ENCODE assay signal across 18 cellular contexts in genomic region chr1:64487061-64487460, GRCh38. TPM values are rescaled to one million over a fixed set of nuclear protein-coding genes. Genes with fewer than 3 reads are reported as not detected.
A peak's percentile ranks its signal among the peaks of the same experiment; 100 is the strongest.
DNase-seq lines count a peak whose midpoint lies in the region; ATAC-seq, FAIRE-seq and TF ChIP-seq lines count a peak whose summit lies in the region.
"Had no signal": no experiment of that assay in that cellular context is flagged by ENCODE, and none has a peak within 500 bp of the region (broad histone marks: within the 10 kb centered on the region; RNA-seq: fewer than 3 reads in every experiment).

No MANE protein-coding gene starts in this region.

- H3K4me2 ChIP-seq in HCT116 (ENCODE audit: low read length) (no peak overlapping the region), astrocyte (ENCODE audit: low read length) (no peak overlapping the region)
- H3K4me2 ChIP-seq: BLaER1 treated with 17β-estradiol and CSF1 and Interleukin-3, amounts not matched to agents 10 nM and 100 nM had no signal

- no peak for FAIRE-seq in astrocyte (lab: Jason Lieb, UNC)
- FAIRE-seq: kidney had no signal

- intact Hi-C loops in Calu3 (cut with micrococcal nuclease; ENCODE audit: unreplicated experiment), result loop anchor here (5.0 kb wide), 1 partner anchor 220 kb away; no protein-coding TSS in a partner anchor
- intact Hi-C loops in HCT116 (cut with micrococcal nuclease), result loop anchor here (5.0 kb wide), 1 partner anchor 220 kb away; no protein-coding TSS in a partner anchor
- intact Hi-C loops in colonic mucosa (cut with DNase I), result no loop called here

- POLR2A ChIA-PET in HCT116 (lab: Charles Lee), result no interaction called here

- H3K27ac ChIP-seq in HCT116 (ENCODE audit: low read depth, low read length), result no peak overlapping the region
- no peak overlapping the region for H3K27ac ChIP-seq in astrocyte (ENCODE audit: low read depth, low read length)
- H3K27ac ChIP-seq in colonic mucosa, result no peak overlapping the region
- H3K27ac ChIP-seq: adrenal gland; BLaER1 treated with 17β-estradiol and CSF1 and Interleukin-3, amounts not matched to agents 10 nM and 100 nM; testis had no signal

- no peak for DNase-seq in Calu3
- DNase-seq in HCT116 (ENCODE audit: low read depth, low spot score), result no peak
- no peak for DNase-seq in astrocyte (ENCODE audit: low read depth)
- no peak for DNase-seq in left lobe of liver (ENCODE audit: low spot score)
- DNase-seq in colonic mucosa, result no peak
- no peak for DNase-seq in NOMO-1 (lab: John Stamatoyannopoulos, UW; ENCODE audit: unreplicated experiment in 2 of 2)
- DNase-seq in activated T-cell treated with anti-CD3 and anti-CD28 coated beads, Interleukin-2, amount 50 U/mL, for 1 hour, result no peak
- DNase-seq: adrenal gland; kidney; NCI-H1694; NCI-H345; Right ventricle myocardium superior; stimulated activated CD4-positive, alpha-beta T cell treated with anti-CD3 and anti-CD28 coated beads, Interleukin-12 subunit alpha, Interleukin-12 subunit beta, amount 100 ng/mL, for 4 hours; testis had no signal

- CTCF ChIA-PET in Calu3 (lab: Charles Lee) (no interaction called here), HCT116 (lab: Charles Lee) (no interaction called here)

- TF ChIP-seq RAD21 in HCT116 (IDR thresholded peaks at IDR 0.05; ENCODE audit: low read depth), result peak; percentile 59

- ATAC-seq in HCT116 (no peak), left lobe of liver (peak; percentile 61)

- H2AFZ ChIP-seq in HCT116 (ENCODE audit: low read depth, low read length, poor library complexity, severe bottlenecking) (no peak overlapping the region), astrocyte (ENCODE audit: low read depth, low read length) (no peak overlapping the region)

- H3K27ac Mint-ChIP-seq in Calu3 (ENCODE audit: unreplicated experiment), result no peak overlapping the region
- H3K27ac Mint-ChIP-seq in astrocyte (ENCODE audit: unreplicated experiment), result peak overlapping the region; percentile 15
- H3K27ac Mint-ChIP-seq: activated T-helper 2 cell treated with anti-CD3 and anti-CD28 coated beads, Interferon-gamma antibody, Interleukin-2, Interleukin-4, amounts not matched to agents 10 μg/mL and 5 μg/mL and 100 μg/mL, durations not matched to agents 14 hours and 24 hours and 36 hours; T-helper 1 cell treated with Interleukin-12 subunit alpha and Interleukin-12 subunit beta and Interleukin-4 antibody, amounts not matched to agents 30 μg/mL and 1 μg/mL, for 36 hours had no signal

- no peak for TF ChIP-seq POLR2A in HCT116 (IDR thresholded peaks at IDR 0.05; ENCODE audit: borderline replicate concordance, extremely low read depth, insufficient read depth, insufficient read length)

- H3K4me3 Mint-ChIP-seq in Calu3 (ENCODE audit: low read depth, unreplicated experiment) (no peak overlapping the region), astrocyte (ENCODE audit: unreplicated experiment) (no peak overlapping the region)
- H3K4me3 Mint-ChIP-seq: nephron; T-helper 1 cell treated with Interleukin-12 subunit alpha and Interleukin-12 subunit beta and Interleukin-4 antibody, amounts not matched to agents 30 μg/mL and 1 μg/mL, for 36 hours had no signal

- BruUV-seq in Calu3 (replicated peaks; lab: Mats Ljungman, UMichigan), result no TSS peak
- BruUV-seq in HCT116 (replicated peaks; lab: Mats Ljungman, UMichigan), result no TSS peak

- H3K79me2 ChIP-seq in HCT116 (ENCODE audit: insufficient read depth, low read length) (no peaks in the 10 kb centered on the region; the same call in 1 of the 2 replicates), astrocyte (ENCODE audit: insufficient read depth, low read length) (peaks cover 11% of the 10 kb centered on the region)

- peaks cover 0 to 5% of the 10 kb centered on the region in 2 experiments; a peak in 1 of 4 replicates for H3K4me1 ChIP-seq in HCT116 (ENCODE audit: control insufficient read depth in 1 of 2, insufficient read depth in 2 of 2, low read length in 2 of 2)
- peaks cover 12% of the 10 kb centered on the region for H3K4me1 ChIP-seq in astrocyte (ENCODE audit: insufficient read depth, low read length)
- H3K4me1 ChIP-seq in colonic mucosa, result peaks cover 7% of the 10 kb centered on the region

- H3K27me3 Mint-ChIP-seq in Calu3 (ENCODE audit: unreplicated experiment), result no peaks in the 10 kb centered on the region
- H3K27me3 Mint-ChIP-seq in astrocyte (ENCODE audit: low read depth, unreplicated experiment), result no peaks in the 10 kb centered on the region

- no peaks in the 10 kb centered on the region for H3K9me3 ChIP-seq in HCT116 (ENCODE audit: control insufficient read depth in 1 of 2, insufficient read depth in 1 of 2, low read depth in 1 of 2, low read length in 2 of 2)
- no peaks in the 10 kb centered on the region for H3K9me3 ChIP-seq in astrocyte (ENCODE audit: insufficient read depth, low read depth, low read length)
- H3K9me3 ChIP-seq in colonic mucosa, result no peaks in the 10 kb centered on the region
- H3K9me3 ChIP-seq: adrenal gland, testis had no signal

- H3K9me2 ChIP-seq in HCT116 (ENCODE audit: insufficient read depth), result no peaks in the 10 kb centered on the region

- H3K27me3 ChIP-seq in HCT116 (ENCODE audit: insufficient read depth, low read length), result no peaks in the 10 kb centered on the region
- no peaks in the 10 kb centered on the region for H3K27me3 ChIP-seq in astrocyte (ENCODE audit: insufficient read depth, low read length)
- no peaks in the 10 kb centered on the region for H3K27me3 ChIP-seq in colonic mucosa
- H3K27me3 ChIP-seq: adrenal gland; BLaER1 treated with 17β-estradiol and CSF1 and Interleukin-3, amounts not matched to agents 10 nM and 100 nM; testis had no signal

- H3K36me3 Mint-ChIP-seq in Calu3 (ENCODE audit: insufficient read depth, unreplicated experiment) (no peaks in the 10 kb centered on the region), astrocyte (ENCODE audit: low read depth, unreplicated experiment) (peaks cover 6% of the 10 kb centered on the region)

- TF ChIP-seq CTCF in Calu3 (IDR thresholded peaks at IDR 0.05; ENCODE audit: unreplicated experiment), result peak; percentile 12
- peak; percentile 15 to 35 (median 16); a peak in 3 of 6 replicates for TF ChIP-seq CTCF in HCT116 (IDR thresholded peaks at IDR 0.05 in 2 of 3, conservative IDR thresholded peaks at IDR 0.05 in 1 of 3; ENCODE audit: borderline replicate concordance in 1 of 3, insufficient read depth in 1 of 3, low read depth in 2 of 3, low read length in 2 of 3)
- no peak for TF ChIP-seq CTCF in astrocyte (IDR thresholded peaks at IDR 0.05; ENCODE audit: insufficient read depth, low read depth, low read length)
- TF ChIP-seq CTCF in colonic mucosa (IDR thresholded peaks at IDR 0.05), result no peak

- H3K4me1 Mint-ChIP-seq in Calu3 (ENCODE audit: low read depth, unreplicated experiment) (peaks cover 7% of the 10 kb centered on the region), astrocyte (ENCODE audit: low read depth, unreplicated experiment) (peaks cover 38% of the 10 kb centered on the region)

- H3K9me3 Mint-ChIP-seq in Calu3 (ENCODE audit: low read depth, unreplicated experiment) (no peaks in the 10 kb centered on the region), astrocyte (ENCODE audit: unreplicated experiment) (no peaks in the 10 kb centered on the region)
- H3K9me3 Mint-ChIP-seq: activated T-helper 2 cell treated with anti-CD3 and anti-CD28 coated beads, Interferon-gamma antibody, Interleukin-2, Interleukin-4, amounts not matched to agents 10 μg/mL and 5 μg/mL and 100 μg/mL, durations not matched to agents 14 hours and 24 hours and 36 hours; nephron; T-helper 1 cell treated with Interleukin-12 subunit alpha and Interleukin-12 subunit beta and Interleukin-4 antibody, amounts not matched to agents 30 μg/mL and 1 μg/mL, for 36 hours had no signal

- RAD21 ChIA-PET in HCT116 (lab: Charles Lee; ENCODE audit: low non-redundant PET in 1 of 2, low total read pairs in 2 of 2, uncharacterized antibody in 2 of 2, unreplicated experiment in 2 of 2), result interaction anchor here in 1 of 2 experiments (0.6 kb wide), 1 partner anchor 219 kb away, joined by 5 read pairs; no protein-coding TSS in a partner anchor

- no peaks in the 10 kb centered on the region for H3K36me3 ChIP-seq in HCT116 (ENCODE audit: control insufficient read depth in 1 of 2, insufficient read depth in 2 of 2, low read length in 2 of 2)
- no peaks in the 10 kb centered on the region for H3K36me3 ChIP-seq in astrocyte (ENCODE audit: insufficient read depth, low read length)
- no peaks in the 10 kb centered on the region for H3K36me3 ChIP-seq in colonic mucosa
- H3K36me3 ChIP-seq: adrenal gland; BLaER1 treated with 17β-estradiol and CSF1 and Interleukin-3, amounts not matched to agents 10 nM and 100 nM had no signal

- H3K9ac ChIP-seq in HCT116 (ENCODE audit: low read length), result no peak overlapping the region
- no peak overlapping the region for H3K9ac ChIP-seq in astrocyte (ENCODE audit: low read length)
- no peak overlapping the region for H3K9ac ChIP-seq in colonic mucosa (ENCODE audit: low read depth in 2 of 2, low read length in 2 of 2)
- H3K9ac ChIP-seq: BLaER1 treated with 17β-estradiol and CSF1 and Interleukin-3, amounts not matched to agents 10 nM and 100 nM had no signal

- H4K20me1 ChIP-seq in HCT116 (ENCODE audit: insufficient read depth), result no peaks in the 10 kb centered on the region
- H4K20me1 ChIP-seq in astrocyte (ENCODE audit: insufficient read depth, low read length), result peaks cover 20% of the 10 kb centered on the region
- H4K20me1 ChIP-seq: BLaER1 treated with 17β-estradiol and CSF1 and Interleukin-3, amounts not matched to agents 10 nM and 100 nM had no signal

- no peak overlapping the region for H3K4me3 ChIP-seq in HCT116 (replicated peaks in 1 of 2; ENCODE audit: low read depth in 1 of 2, low read length in 2 of 2)
- H3K4me3 ChIP-seq in astrocyte (ENCODE audit: insufficient read depth, low read depth, low read length), result no peak overlapping the region
- H3K4me3 ChIP-seq in colonic mucosa, result no peak overlapping the region
- H3K4me3 ChIP-seq: adrenal gland; BLaER1 treated with 17β-estradiol and CSF1 and Interleukin-3, amounts not matched to agents 10 nM and 100 nM; testis had no signal

TF ChIP-seq in HCT116, 20 proteins besides CTCF, POLR2A, EP300 and RAD21:
- TF ChIP-seq ZNF274 (IDR thresholded peaks at IDR 0.05; ENCODE audit: low read depth, low read length), result no peak

RNA-seq across cellular contexts. Expression of gene CACHD1, which starts 17.1 kb away (rescaled TPM):
- total RNA-seq in Calu3 (2022), result 2.5 and 3.5 TPM in 2 replicates
- total RNA-seq in HCT116 (2021; ENCODE audit: unreplicated experiment), result 8.4 TPM
- 4.6 and 4.7 TPM in 2 replicates for polyA plus RNA-seq in HCT116 (2012)
- total RNA-seq in astrocyte, result 21.2 and 28.3 TPM in 2 replicates
- total RNA-seq in left lobe of liver, result 1.0 TPM
- 1 to 10 TPM; 1.5 to 2.0 TPM for total RNA-seq in colonic mucosa

Comparison
In these comparisons a context has a peak if more than half of its experiments do, and no peak if none do; other contexts are left out.
1. CTCF ChIP-seq: peak in Calu3 (single experiment) and HCT116 (3 of 3); none in astrocyte (single experiment) and colonic mucosa (single experiment).